In the genomic region with DNA sequence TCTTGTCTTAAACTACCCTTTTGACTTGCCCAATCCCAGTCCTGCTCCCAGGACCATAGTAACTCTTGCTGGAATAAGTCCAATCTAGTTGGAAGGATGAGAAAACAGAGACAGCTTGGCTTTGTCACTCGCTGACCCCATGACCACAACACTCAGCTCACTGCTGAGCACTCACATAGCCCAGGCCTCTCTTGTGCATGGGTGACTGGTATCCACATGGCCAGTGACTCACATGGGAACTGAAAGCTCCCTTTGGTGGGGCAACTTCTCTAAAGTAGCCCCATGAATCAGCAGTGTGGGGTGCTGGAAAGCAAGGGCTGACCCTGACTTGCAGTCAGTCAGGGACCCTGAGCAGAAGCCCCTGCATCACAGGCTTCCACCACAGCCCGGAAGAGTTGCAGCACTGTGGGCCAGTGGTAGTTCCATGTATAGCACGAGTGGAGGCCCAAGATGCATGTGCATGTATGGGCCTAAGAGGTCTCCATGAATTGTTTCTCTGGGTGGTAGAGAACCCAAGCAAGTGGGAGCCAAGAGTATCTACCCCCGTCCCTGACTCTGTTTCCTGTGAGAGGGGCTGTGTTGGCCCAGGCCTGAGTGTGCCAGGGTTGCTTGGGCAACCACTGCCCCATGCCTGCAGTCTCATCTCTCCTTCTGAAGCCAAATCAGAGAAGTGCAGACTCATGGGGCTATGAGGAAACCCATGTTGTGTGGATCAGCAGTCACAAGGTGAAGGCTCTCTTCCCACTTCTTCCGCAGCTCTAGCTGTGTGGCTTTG, we compare ENCODE assay signal across 8 cellular contexts.
DNase-seq lines count a peak whose midpoint lies in the region; ATAC-seq and TF ChIP-seq lines count a peak whose summit lies in the region.

No MANE protein-coding gene starts in this region.

- no peaks in the 10 kb centered on the region for H3K36me3 ChIP-seq in testis (ENCODE audit: low read depth, missing control alignments)
- no peaks in the 10 kb centered on the region for H3K36me3 ChIP-seq in ovary

- 88 to 92% methylated on average over 4 to 5 of the region's 5 CpGs for WGBS in testis, 2 donors
- WGBS in ovary, 3 donors = 87 to 95% (median 94%) methylated on average over 5 of the region's 5 CpGs

- no peak for TF ChIP-seq EP300 in ovary (IDR thresholded peaks at IDR 0.05)

- DNase-seq in activated CD8-positive, alpha-beta memory T cell treated with anti-CD3 and anti-CD28 coated beads, Interleukin-2, amount 50 U/mL, for 48 hours = peak; percentile 66
- no peak for DNase-seq in activated CD8-positive, alpha-beta memory T cell treated with anti-CD3 and anti-CD28 coated beads, Interleukin-2, amount 50 U/mL, for 4 hours
- peak; percentile 24 for DNase-seq in activated naive CD8-positive, alpha-beta T cell treated with anti-CD3 and anti-CD28 coated beads for 36 hours
- DNase-seq in islet precursor cell (peak; percentile 64), testis (peak; percentile 43), ovary (no peak), NCI-H128 (lab: John Stamatoyannopoulos, UW; ENCODE audit: unreplicated experiment) (no peak)

- peaks cover 11% of the 10 kb centered on the region for H3K4me1 ChIP-seq in testis
- peaks cover 6% of the 10 kb centered on the region for H3K4me1 ChIP-seq in ovary (ENCODE audit: insufficient read depth)

- H3K9me3 Mint-ChIP-seq in activated naive CD8-positive, alpha-beta T cell treated with anti-CD3 and anti-CD28 coated beads for 36 hours = no peaks in the 10 kb centered on the region

- no peaks in the 10 kb centered on the region for H3K36me3 Mint-ChIP-seq in activated naive CD8-positive, alpha-beta T cell treated with anti-CD3 and anti-CD28 coated beads for 36 hours

- H3K9me3 ChIP-seq in testis = no peaks in the 10 kb centered on the region
- no peaks in the 10 kb centered on the region for H3K9me3 ChIP-seq in ovary

- peaks cover 14% of the 10 kb centered on the region for H3K27me3 Mint-ChIP-seq in activated naive CD8-positive, alpha-beta T cell treated with anti-CD3 and anti-CD28 coated beads for 36 hours

- H3K4me3 ChIP-seq in testis (no peak overlapping the region), ovary (no peak overlapping the region)

- H3K27ac ChIP-seq in testis = no peak overlapping the region
- no peak overlapping the region for H3K27ac ChIP-seq in ovary

- TF ChIP-seq CTCF in testis (IDR thresholded peaks at IDR 0.05) (no peak), ovary (IDR thresholded peaks at IDR 0.05) (no peak)

- H3K27me3 ChIP-seq in testis (no peaks in the 10 kb centered on the region), ovary (no peaks in the 10 kb centered on the region)

- intact Hi-C loops in testis (cut with DNase I; ENCODE audit: low total_unique reads) = no loop called here
- intact Hi-C loops in ovary (cut with DNase I) = loop anchor here in 1 of 4 donors (5.0 kb wide), 1 partner anchor 468 kb away; no protein-coding TSS in a partner anchor

- TF ChIP-seq POLR2A in testis (IDR thresholded peaks at IDR 0.05) = no peak
- TF ChIP-seq POLR2A in ovary (IDR thresholded peaks at IDR 0.05) = no peak

- ATAC-seq in HG03432 (IDR thresholded peaks at IDR 0.05; ENCODE audit: unreplicated experiment) = peak; percentile 68

- peaks cover 12% of the 10 kb centered on the region for H3K4me1 Mint-ChIP-seq in activated naive CD8-positive, alpha-beta T cell treated with anti-CD3 and anti-CD28 coated beads for 36 hours

- no peak overlapping the region for H3K27ac Mint-ChIP-seq in activated naive CD8-positive, alpha-beta T cell treated with anti-CD3 and anti-CD28 coated beads for 36 hours

- no peak overlapping the region for H3K4me3 Mint-ChIP-seq in activated naive CD8-positive, alpha-beta T cell treated with anti-CD3 and anti-CD28 coated beads for 36 hours

Comparison
In these comparisons a context has a peak if more than half of its experiments do, and no peak if none do; other contexts are left out.
1. DNase-seq: peak in activated CD8-positive, alpha-beta memory T cell treated with anti-CD3 and anti-CD28 coated beads, Interleukin-2, amount 50 U/mL, for 48 hours (single experiment), activated naive CD8-positive, alpha-beta T cell treated with anti-CD3 and anti-CD28 coated beads for 36 hours (single experiment), islet precursor cell (single experiment) and testis (single experiment); none in activated CD8-positive, alpha-beta memory T cell treated with anti-CD3 and anti-CD28 coated beads, Interleukin-2, amount 50 U/mL, for 4 hours (single experiment), ovary (0 of 5) and NCI-H128 (single experiment).